ENCODE assay signal across 1 cellular context in the genomic region with DNA sequence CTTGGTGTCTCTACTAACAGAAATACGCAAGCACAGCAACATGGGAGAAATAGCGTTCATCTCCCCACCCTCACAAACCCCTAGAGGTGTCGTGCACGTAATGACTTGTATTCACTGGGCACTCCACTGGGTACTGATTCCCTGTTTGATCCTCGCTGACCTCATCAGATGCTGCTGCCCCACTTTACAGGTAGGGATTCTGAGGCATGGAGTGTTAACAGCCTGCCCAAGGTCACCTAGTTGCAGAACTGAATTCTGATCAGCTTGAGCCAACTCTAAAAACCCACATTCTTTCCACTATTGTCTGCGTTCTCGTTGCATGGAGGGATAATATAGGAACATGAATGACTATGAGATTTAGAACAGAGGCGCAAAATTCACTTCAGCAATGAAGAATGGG.
TF ChIP-seq lines count a peak whose summit lies in the region.

No MANE protein-coding gene starts in this region.

TF ChIP-seq in SK-N-SH, 30 proteins besides CTCF, POLR2A, EP300 and RAD21:
- TF ChIP-seq, protein P1, sequence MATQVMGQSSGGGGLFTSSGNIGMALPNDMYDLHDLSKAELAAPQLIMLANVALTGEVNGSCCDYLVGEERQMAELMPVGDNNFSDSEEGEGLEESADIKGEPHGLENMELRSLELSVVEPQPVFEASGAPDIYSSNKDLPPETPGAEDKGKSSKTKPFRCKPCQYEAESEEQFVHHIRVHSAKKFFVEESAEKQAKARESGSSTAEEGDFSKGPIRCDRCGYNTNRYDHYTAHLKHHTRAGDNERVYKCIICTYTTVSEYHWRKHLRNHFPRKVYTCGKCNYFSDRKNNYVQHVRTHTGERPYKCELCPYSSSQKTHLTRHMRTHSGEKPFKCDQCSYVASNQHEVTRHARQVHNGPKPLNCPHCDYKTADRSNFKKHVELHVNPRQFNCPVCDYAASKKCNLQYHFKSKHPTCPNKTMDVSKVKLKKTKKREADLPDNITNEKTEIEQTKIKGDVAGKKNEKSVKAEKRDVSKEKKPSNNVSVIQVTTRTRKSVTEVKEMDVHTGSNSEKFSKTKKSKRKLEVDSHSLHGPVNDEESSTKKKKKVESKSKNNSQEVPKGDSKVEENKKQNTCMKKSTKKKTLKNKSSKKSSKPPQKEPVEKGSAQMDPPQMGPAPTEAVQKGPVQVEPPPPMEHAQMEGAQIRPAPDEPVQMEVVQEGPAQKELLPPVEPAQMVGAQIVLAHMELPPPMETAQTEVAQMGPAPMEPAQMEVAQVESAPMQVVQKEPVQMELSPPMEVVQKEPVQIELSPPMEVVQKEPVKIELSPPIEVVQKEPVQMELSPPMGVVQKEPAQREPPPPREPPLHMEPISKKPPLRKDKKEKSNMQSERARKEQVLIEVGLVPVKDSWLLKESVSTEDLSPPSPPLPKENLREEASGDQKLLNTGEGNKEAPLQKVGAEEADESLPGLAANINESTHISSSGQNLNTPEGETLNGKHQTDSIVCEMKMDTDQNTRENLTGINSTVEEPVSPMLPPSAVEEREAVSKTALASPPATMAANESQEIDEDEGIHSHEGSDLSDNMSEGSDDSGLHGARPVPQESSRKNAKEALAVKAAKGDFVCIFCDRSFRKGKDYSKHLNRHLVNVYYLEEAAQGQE (IDR thresholded peaks at IDR 0.05; ENCODE audit: low read depth, low read length) = no peak
- TF ChIP-seq YY1 (IDR thresholded peaks at IDR 0.05; ENCODE audit: low read depth) = no peak
- no peak for TF ChIP-seq NRF1 (IDR thresholded peaks at IDR 0.05; ENCODE audit: low read depth, low read length)
- TF ChIP-seq, protein P2, sequence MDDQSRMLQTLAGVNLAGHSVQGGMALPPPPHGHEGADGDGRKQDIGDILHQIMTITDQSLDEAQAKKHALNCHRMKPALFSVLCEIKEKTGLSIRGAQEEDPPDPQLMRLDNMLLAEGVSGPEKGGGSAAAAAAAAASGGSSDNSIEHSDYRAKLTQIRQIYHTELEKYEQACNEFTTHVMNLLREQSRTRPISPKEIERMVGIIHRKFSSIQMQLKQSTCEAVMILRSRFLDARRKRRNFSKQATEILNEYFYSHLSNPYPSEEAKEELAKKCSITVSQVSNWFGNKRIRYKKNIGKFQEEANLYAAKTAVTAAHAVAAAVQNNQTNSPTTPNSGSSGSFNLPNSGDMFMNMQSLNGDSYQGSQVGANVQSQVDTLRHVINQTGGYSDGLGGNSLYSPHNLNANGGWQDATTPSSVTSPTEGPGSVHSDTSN (IDR thresholded peaks at IDR 0.05) = no peak
- no peak for TF ChIP-seq GATA2 (CRISPR knock-in tag; IDR thresholded peaks at IDR 0.05)
